Comparison of ENCODE assay signal across 23 cellular contexts in the genomic region with DNA sequence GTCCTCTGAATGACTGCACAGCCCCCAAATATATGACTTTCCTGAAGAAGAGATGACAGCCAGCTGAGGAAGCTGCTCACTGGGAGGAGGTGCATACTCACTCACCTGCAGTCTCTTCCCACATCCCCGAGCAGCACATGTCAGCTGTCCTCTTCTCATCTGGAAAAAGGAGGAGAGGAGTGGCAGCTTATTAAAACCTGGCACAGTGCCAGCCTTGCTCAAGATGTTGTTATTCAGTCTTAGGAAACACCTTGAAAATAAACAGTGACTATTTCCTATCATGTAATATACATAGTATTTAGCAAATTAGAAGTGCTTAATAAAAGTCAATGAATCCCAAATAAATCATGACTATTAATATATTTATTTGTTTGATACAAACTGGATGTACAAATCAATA.
DNase-seq lines count a peak whose midpoint lies in the region; ATAC-seq and TF ChIP-seq lines count a peak whose summit lies in the region.
"Had no signal": no experiment of that assay in that cellular context is flagged by ENCODE, and none has a peak within 500 bp of the region (broad histone marks: within the 10 kb centered on the region; RNA-seq: fewer than 3 reads in every experiment).

No MANE protein-coding gene starts in this region.

- no peak overlapping the region for H3K27ac Mint-ChIP-seq in progenitor cell of endocrine pancreas
- H3K27ac Mint-ChIP-seq: activated naive CD4-positive, alpha-beta T cell treated with anti-CD3 and anti-CD28 coated beads, Interleukin-2, amount 10 ng/mL, durations not matched to agents 7 days and 5 days; brain; naive B cell; stimulated activated naive B cell treated with anti-CD40 and anti-IgM and Interleukin-4, amounts not matched to agents 10 μg/mL and 1 μg/mL and 100 μg/mL, for 72 hours had no signal

- H3K36me3 Mint-ChIP-seq in progenitor cell of endocrine pancreas (ENCODE audit: insufficient read depth): no peaks in the 10 kb centered on the region
- H3K36me3 Mint-ChIP-seq: activated naive CD4-positive, alpha-beta T cell treated with anti-CD3 and anti-CD28 coated beads, Interleukin-2, amount 10 ng/mL, durations not matched to agents 7 days and 5 days; brain; stimulated activated naive B cell treated with anti-CD40 and anti-IgM and Interleukin-4, amounts not matched to agents 10 μg/mL and 1 μg/mL and 100 μg/mL, for 72 hours had no signal

- TF ChIP-seq CTCF in RWPE1 (conservative IDR thresholded peaks at IDR 0.05; ENCODE audit: low read depth): no peak
- no peak for TF ChIP-seq CTCF in fibroblast of villous mesenchyme (IDR thresholded peaks at IDR 0.05; ENCODE audit: insufficient read depth, low read depth, low read length)
- TF ChIP-seq CTCF in progenitor cell of endocrine pancreas (IDR thresholded peaks at IDR 0.05; ENCODE audit: unreplicated experiment): no peak

- ATAC-seq in GM19351 (IDR thresholded peaks at IDR 0.05; ENCODE audit: unreplicated experiment) (no peak), GM21717 (IDR thresholded peaks at IDR 0.05; ENCODE audit: unreplicated experiment) (no peak)
- ATAC-seq: stimulated activated naive B cell treated with anti-CD40 and anti-IgM and Interleukin-4, amounts not matched to agents 10 μg/mL and 1 μg/mL and 100 μg/mL, for 72 hours had no signal

- DNase-seq in G401 (ENCODE audit: low spot score) (peak; percentile 4), NCI-H1105 treated with DMSO at 0.1 percent for 48 hours (lab: John Stamatoyannopoulos, UW) (peak; percentile 62), RWPE1 (ENCODE audit: low spot score) (peak; percentile 13), fibroblast of villous mesenchyme (ENCODE audit: low read depth) (peak; percentile 6), AG08396 (ENCODE audit: low spot score) (no peak), progenitor cell of endocrine pancreas (ENCODE audit: low spot score, unreplicated experiment) (no peak)
- DNase-seq: activated CD4-positive, alpha-beta T cell treated with anti-CD3 and anti-CD28 coated beads for 1 hour; activated CD8-positive, alpha-beta memory T cell treated with anti-CD3 and anti-CD28 coated beads, Interleukin-2, amount 50 U/mL, for 4 hours; activated naive CD4-positive, alpha-beta T cell treated with anti-CD3 and anti-CD28 coated beads, Interleukin-2, amount 10 ng/mL, durations not matched to agents 7 days and 5 days; DND-41; H7; IMR-90; naive B cell; NCI-H1092; SIG-M5; spleen; stimulated activated naive B cell treated with anti-CD40 and anti-IgM and Interleukin-4, amounts not matched to agents 10 μg/mL and 1 μg/mL and 100 μg/mL, for 72 hours; T-helper 2 cell; trophoblast cell had no signal

- no peaks in the 10 kb centered on the region for H3K27me3 Mint-ChIP-seq in progenitor cell of endocrine pancreas
- H3K27me3 Mint-ChIP-seq: activated naive CD4-positive, alpha-beta T cell treated with anti-CD3 and anti-CD28 coated beads, Interleukin-2, amount 10 ng/mL, durations not matched to agents 7 days and 5 days; brain; stimulated activated naive B cell treated with anti-CD40 and anti-IgM and Interleukin-4, amounts not matched to agents 10 μg/mL and 1 μg/mL and 100 μg/mL, for 72 hours had no signal

- peaks cover 8% of the 10 kb centered on the region for H3K9me3 Mint-ChIP-seq in progenitor cell of endocrine pancreas (ENCODE audit: low read depth)

- H3K27ac ChIP-seq in RWPE1: no peak overlapping the region
- H3K27ac ChIP-seq: parathyroid adenoma, spleen had no signal

- no peak overlapping the region for H3K4me3 Mint-ChIP-seq in progenitor cell of endocrine pancreas (ENCODE audit: low read depth)
- H3K4me3 Mint-ChIP-seq: activated naive CD4-positive, alpha-beta T cell treated with anti-CD3 and anti-CD28 coated beads, Interleukin-2, amount 10 ng/mL, durations not matched to agents 7 days and 5 days; brain; naive B cell; stimulated activated naive B cell treated with anti-CD40 and anti-IgM and Interleukin-4, amounts not matched to agents 10 μg/mL and 1 μg/mL and 100 μg/mL, for 72 hours had no signal

- peaks cover 3% of the 10 kb centered on the region for H3K4me1 Mint-ChIP-seq in progenitor cell of endocrine pancreas (ENCODE audit: low read depth)
- H3K4me1 Mint-ChIP-seq: activated naive CD4-positive, alpha-beta T cell treated with anti-CD3 and anti-CD28 coated beads, Interleukin-2, amount 10 ng/mL, durations not matched to agents 7 days and 5 days; brain; naive B cell; stimulated activated naive B cell treated with anti-CD40 and anti-IgM and Interleukin-4, amounts not matched to agents 10 μg/mL and 1 μg/mL and 100 μg/mL, for 72 hours had no signal

- CTCF ChIA-PET in RWPE1 (lab: Yijun Ruan, JAX): interaction anchor here (0.9 kb wide), 1 partner anchor 9 kb away, joined by 3 read pairs; no protein-coding TSS in a partner anchor

- in situ Hi-C loops in G401 (cut with HindIII; ENCODE audit: low sequenced_read_pairs): no loop called here

- POLR2A ChIA-PET in RWPE1 (lab: Yijun Ruan, JAX; ENCODE audit: low non-redundant PET): no interaction called here

- H3K4me3 ChIP-seq in fibroblast of villous mesenchyme (ENCODE audit: low read depth, low read length): no peak overlapping the region
- H3K4me3 ChIP-seq: spleen had no signal

Comparison
In these comparisons a context has a peak if more than half of its experiments do, and no peak if none do; other contexts are left out.
1. DNase-seq: peak in G401 (single experiment), NCI-H1105 treated with DMSO at 0.1 percent for 48 hours (single experiment), RWPE1 (single experiment) and fibroblast of villous mesenchyme (single experiment); none in AG08396 (single experiment) and progenitor cell of endocrine pancreas (single experiment).